In genomic region chr6:36130672-36131516, GRCh38 we compare ENCODE assay signal across 8 cellular contexts. TPM values are rescaled to one million over a fixed set of nuclear protein-coding genes. Genes with fewer than 3 reads are reported as not detected.
DNase-seq lines count a peak whose midpoint lies in the region; ATAC-seq and TF ChIP-seq lines count a peak whose summit lies in the region.

No MANE protein-coding gene starts in this region.

- no peaks in the 10 kb centered on the region for H3K27me3 Mint-ChIP-seq in T-helper 1 cell treated with Interleukin-12 subunit alpha and Interleukin-12 subunit beta and Interleukin-4 antibody, amounts not matched to agents 30 μg/mL and 1 μg/mL, for 36 hours (ENCODE audit: low read depth)

- H3K36me3 ChIP-seq in DOHH2 (ENCODE audit: control insufficient read depth, low read length) (peaks cover 8% of the 10 kb centered on the region), liver (ENCODE audit: control insufficient read depth in 4 of 4, insufficient read depth in 3 of 4, low read depth in 1 of 4, low read length in 3 of 4) (no peaks in the 10 kb centered on the region)

- peak overlapping the region; percentile 80 for H3K4me3 Mint-ChIP-seq in T-helper 1 cell treated with Interleukin-12 subunit alpha and Interleukin-12 subunit beta and Interleukin-4 antibody, amounts not matched to agents 30 μg/mL and 1 μg/mL, for 36 hours

- WGBS in liver: 25% methylated on average over 51 of the region's 51 CpGs

- H3F3A ChIP-seq in DOHH2 (ENCODE audit: control insufficient read depth, insufficient read depth): peaks cover 3% of the 10 kb centered on the region

- H3K4me1 ChIP-seq in DOHH2 (ENCODE audit: control insufficient read depth, low read length): peaks cover 53% of the 10 kb centered on the region
- H3K4me1 ChIP-seq in liver (ENCODE audit: control insufficient read depth in 4 of 4, insufficient read depth in 4 of 4, low read length in 3 of 4): peaks cover 5 to 16% (median 7%) of the 10 kb centered on the region in 4 donors

- H3K79me2 ChIP-seq in DOHH2 (ENCODE audit: control insufficient read depth, low read length): peaks cover 6% of the 10 kb centered on the region; the same call in 1 of the 2 replicates

- H3K9me3 Mint-ChIP-seq in T-helper 1 cell treated with Interleukin-12 subunit alpha and Interleukin-12 subunit beta and Interleukin-4 antibody, amounts not matched to agents 30 μg/mL and 1 μg/mL, for 36 hours: no peaks in the 10 kb centered on the region

- no peaks in the 10 kb centered on the region for H4K20me1 ChIP-seq in DOHH2 (ENCODE audit: control insufficient read depth, insufficient read depth, low read depth, low read length)

- H3K4me3 ChIP-seq in DOHH2 (ENCODE audit: low read length) (peak overlapping the region; percentile 84), liver (ENCODE audit: low read depth in 1 of 3, low read length in 3 of 3) (peak overlapping the region in 2 of 3 donors; percentile 9 to 62)

- DNase-seq in T47D (ENCODE audit: low read depth in 1 of 2, low spot score in 1 of 2) (peak; percentile 73 to 81), epidermal melanocyte (ENCODE audit: insufficient read length, low spot score) (no peak), G401 (ENCODE audit: low spot score) (no peak)
- DNase-seq in stimulated activated CD8-positive, alpha-beta memory T cell treated with anti-CD3 and anti-CD28 coated beads, Interleukin-4, amount 100 ng/mL, for 24 hours (ENCODE audit: low read depth): peak; percentile 52

- H3K27ac Mint-ChIP-seq in T-helper 1 cell treated with Interleukin-12 subunit alpha and Interleukin-12 subunit beta and Interleukin-4 antibody, amounts not matched to agents 30 μg/mL and 1 μg/mL, for 36 hours: peak overlapping the region; percentile 86

- TF ChIP-seq RAD21 in liver (IDR thresholded peaks at IDR 0.05): no peak

- peaks cover 22% of the 10 kb centered on the region for H3K36me3 Mint-ChIP-seq in T-helper 1 cell treated with Interleukin-12 subunit alpha and Interleukin-12 subunit beta and Interleukin-4 antibody, amounts not matched to agents 30 μg/mL and 1 μg/mL, for 36 hours (ENCODE audit: low read depth)

- peak overlapping the region; percentile 93 for H3K4me2 ChIP-seq in DOHH2 (ENCODE audit: low read length)

- no peaks in the 10 kb centered on the region for H3K27me3 ChIP-seq in DOHH2 (ENCODE audit: control insufficient read depth, low read length)
- H3K27me3 ChIP-seq in liver (ENCODE audit: control insufficient read depth in 4 of 4, insufficient read depth in 4 of 4, low read length in 3 of 4): no peaks in the 10 kb centered on the region

- H3K27ac ChIP-seq in DOHH2 (ENCODE audit: low read depth, low read length) (peak overlapping the region; percentile 64), liver (ENCODE audit: low read depth in 1 of 2, low read length in 2 of 2) (peak overlapping the region; percentile 56 to 67)

- peak; percentile 28 for ATAC-seq in HG03039 (IDR thresholded peaks at IDR 0.05; ENCODE audit: unreplicated experiment)

- H3K9me3 ChIP-seq in DOHH2 (ENCODE audit: control insufficient read depth, insufficient read depth, low read length) (no peaks in the 10 kb centered on the region), liver (ENCODE audit: control insufficient read depth in 4 of 4, low read length in 3 of 4) (no peaks in the 10 kb centered on the region)

- TF ChIP-seq CTCF in DOHH2 (IDR thresholded peaks at IDR 0.05; ENCODE audit: low read depth, low read length, poor library complexity, severe bottlenecking): peak; percentile 53
- TF ChIP-seq CTCF in liver (IDR thresholded peaks at IDR 0.05; ENCODE audit: low read depth, low read length, missing input control): peak; percentile 15

- in situ Hi-C loops in T47D (cut with HindIII; ENCODE audit: low pct_unique_long_range_greater_than_20kb, low sequenced_read_pairs): no loop called here
- in situ Hi-C loops in G401 (cut with HindIII; ENCODE audit: low sequenced_read_pairs): no loop called here

- no peak overlapping the region for H3K9ac ChIP-seq in liver (ENCODE audit: low read depth in 1 of 2, low read length in 2 of 2)

- H3K4me1 Mint-ChIP-seq in T-helper 1 cell treated with Interleukin-12 subunit alpha and Interleukin-12 subunit beta and Interleukin-4 antibody, amounts not matched to agents 30 μg/mL and 1 μg/mL, for 36 hours (ENCODE audit: low read depth): peaks cover 44% of the 10 kb centered on the region

- no peaks in the 10 kb centered on the region for H3K9me2 ChIP-seq in DOHH2 (replicated peaks; ENCODE audit: control insufficient read depth, low read length)

TF ChIP-seq in liver, 16 proteins besides CTCF, POLR2A, EP300 and RAD21:
- TF ChIP-seq SP1 (IDR thresholded peaks at IDR 0.05) (no peak), FOXA2 (IDR thresholded peaks at IDR 0.05) (no peak), ATF3 (IDR thresholded peaks at IDR 0.05) (no peak), GABPA (IDR thresholded peaks at IDR 0.05 in 1 of 2, conservative IDR thresholded peaks at IDR 0.05 in 1 of 2) (no peak), HNF4G (IDR thresholded peaks at IDR 0.05) (no peak), ZBTB33 (IDR thresholded peaks at IDR 0.05) (no peak), EGR1 (IDR thresholded peaks at IDR 0.05; ENCODE audit: low read depth in 2 of 2) (no peak), RXRA (IDR thresholded peaks at IDR 0.05) (no peak), HNF4A (conservative IDR thresholded peaks at IDR 0.05) (no peak), FOXA1 (IDR thresholded peaks at IDR 0.05) (no peak), JUND (IDR thresholded peaks at IDR 0.05) (no peak)

RNA-seq across cellular contexts. Expression of gene MAPK13, which starts 0.6 kb away (rescaled TPM):
- total RNA-seq in liver: 10 to 100 TPM in 1 of 2 donors, 1 to 10 TPM in 1; 2.7 to 17.2 TPM
- 1 to 10 TPM; 1.9 to 3.2 TPM for polyA plus RNA-seq in liver
- 0.07 and 0.12 TPM in 2 replicates for total RNA-seq in G401 (2014; rRNA removed; shearing (Covaris generic))

Comparison
In these comparisons a context has a peak if more than half of its experiments do, and no peak if none do; other contexts are left out.
1. DNase-seq: peak in T47D (2 of 2) and stimulated activated CD8-positive, alpha-beta memory T cell treated with anti-CD3 and anti-CD28 coated beads, Interleukin-4, amount 100 ng/mL, for 24 hours (single experiment); none in epidermal melanocyte (single experiment) and G401 (single experiment).